In genomic region chr5:151122828-151123227, GRCh38 we compare ENCODE assay signal across 2 cellular contexts.
TF ChIP-seq lines count a peak whose summit lies in the region.

No MANE protein-coding gene starts in this region.

TF ChIP-seq in IMR-90, 13 proteins besides CTCF, POLR2A, EP300 and RAD21:
- TF ChIP-seq FOS (IDR thresholded peaks at IDR 0.05; ENCODE audit: low read depth, low read length) (no peak), CEBPB (IDR thresholded peaks at IDR 0.05; ENCODE audit: low read depth, low read length) (no peak), MXI1 (IDR thresholded peaks at IDR 0.05; ENCODE audit: borderline replicate concordance, low read depth, low read length) (no peak), CHD1 (IDR thresholded peaks at IDR 0.05; ENCODE audit: low read depth, low read length) (no peak), BHLHE40 (IDR thresholded peaks at IDR 0.05; ENCODE audit: low read depth, low read length) (no peak), RCOR1 (IDR thresholded peaks at IDR 0.05; ENCODE audit: insufficient replicate concordance, low read length) (no peak), RFX5 (IDR thresholded peaks at IDR 0.05; ENCODE audit: low read depth, low read length) (no peak), ELK1 (IDR thresholded peaks at IDR 0.05; ENCODE audit: borderline replicate concordance, low read depth, low read length) (no peak), SMC3 (IDR thresholded peaks at IDR 0.05; ENCODE audit: low read depth, low read length) (no peak)

TF ChIP-seq in K562, 482 proteins besides CTCF, POLR2A, EP300 and RAD21 (continues in another document):
- peak; percentile 55; the same call in 1 of the 2 replicates for TF ChIP-seq NFE2 (IDR thresholded peaks at IDR 0.05; ENCODE audit: low read depth)
- peak; percentile 38; the same call in 1 of the 2 replicates for TF ChIP-seq ATF3 (IDR thresholded peaks at IDR 0.05)
- no peak for TF ChIP-seq ATF3 (CRISPR knock-in tag; conservative IDR thresholded peaks at IDR 0.05)
- peak; percentile 43; the same call in 1 of the 2 replicates for TF ChIP-seq JUND (IDR thresholded peaks at IDR 0.05; ENCODE audit: borderline replicate concordance, low read depth, low read length)
- no peak for TF ChIP-seq JUND (tag; IDR thresholded peaks at IDR 0.05; ENCODE audit: borderline replicate concordance, low read depth, low read length)
- TF ChIP-seq ZNF263 (CRISPR knock-in tag; IDR thresholded peaks at IDR 0.05; ENCODE audit: borderline replicate concordance): no peak
- peak; percentile 36; the same call in 1 of the 2 replicates for TF ChIP-seq USF1 (CRISPR knock-in tag; IDR thresholded peaks at IDR 0.05)
- no peak for TF ChIP-seq ZNF253 (CRISPR knock-in tag; conservative IDR thresholded peaks at IDR 0.05)
- no peak for TF ChIP-seq NR2F6 (CRISPR knock-in tag; IDR thresholded peaks at IDR 0.05)
- no peak for TF ChIP-seq ZBTB40 (IDR thresholded peaks at IDR 0.05)
- TF ChIP-seq ZBTB40 (CRISPR knock-in tag; IDR thresholded peaks at IDR 0.05): no peak
- TF ChIP-seq ZNF57 (CRISPR knock-in tag; IDR thresholded peaks at IDR 0.05): no peak
- TF ChIP-seq MNT (conservative IDR thresholded peaks at IDR 0.05): 0 out of 4 replicates have a peak, but pooled peaks of 1 of the 2 experiments have one; percentile 13
- no peak for TF ChIP-seq CBFB (CRISPR knock-in tag; IDR thresholded peaks at IDR 0.05)
- peak; percentile 80 for TF ChIP-seq MAX (CRISPR knock-in tag; IDR thresholded peaks at IDR 0.05)
- no peak for TF ChIP-seq PBX2 (CRISPR knock-in tag; IDR thresholded peaks at IDR 0.05; ENCODE audit: low read depth)
- TF ChIP-seq PBX2 (tag; conservative IDR thresholded peaks at IDR 0.05; ENCODE audit: low read depth): peak; percentile 48
- no peak for TF ChIP-seq ZNF274 (IDR thresholded peaks at IDR 0.05; ENCODE audit: borderline replicate concordance, low read depth, low read length)
- TF ChIP-seq CREM (IDR thresholded peaks at IDR 0.05; ENCODE audit: low read depth): peak; percentile 46; the same call in 1 of the 2 replicates
- no peak for TF ChIP-seq ZNF174 (CRISPR knock-in tag; IDR thresholded peaks at IDR 0.05)
- TF ChIP-seq L3MBTL2 (IDR thresholded peaks at IDR 0.05): peak; percentile 88
- TF ChIP-seq MED1 (CRISPR knock-in tag; IDR thresholded peaks at IDR 0.05; ENCODE audit: borderline replicate concordance): no peak
- no peak for TF ChIP-seq ZNF121 (CRISPR knock-in tag; conservative IDR thresholded peaks at IDR 0.05)
- no peak for TF ChIP-seq BACH1 (tag; IDR thresholded peaks at IDR 0.05)
- TF ChIP-seq THRA (IDR thresholded peaks at IDR 0.05): no peak
- TF ChIP-seq NR2C2 (CRISPR knock-in tag; IDR thresholded peaks at IDR 0.05): no peak
- TF ChIP-seq NR2C2 (tag; IDR thresholded peaks at IDR 0.05): peak; percentile 13; the same call in 1 of the 2 replicates
- peak; percentile 45 to 51 for TF ChIP-seq E2F6 (IDR thresholded peaks at IDR 0.05; ENCODE audit: borderline replicate concordance in 1 of 2, extremely low read depth in 1 of 2, insufficient read depth in 1 of 2, insufficient read length in 1 of 2, low read depth in 1 of 2, low read length in 1 of 2, poor library complexity in 1 of 2, severe bottlenecking in 1 of 2)
- TF ChIP-seq JUN (IDR thresholded peaks at IDR 0.05; ENCODE audit: borderline replicate concordance, low read depth, low read length): 0 out of 2 replicates have a peak, but pooled peaks have one; percentile 44
- no peak for TF ChIP-seq JUN (CRISPR knock-in tag; IDR thresholded peaks at IDR 0.05; ENCODE audit: borderline replicate concordance)
- no peak for TF ChIP-seq RFX5 (IDR thresholded peaks at IDR 0.05; ENCODE audit: low read depth, low read length)
- no peak for TF ChIP-seq FOXK2 (conservative IDR thresholded peaks at IDR 0.05 in 1 of 2, IDR thresholded peaks at IDR 0.05 in 1 of 2; ENCODE audit: low read depth in 2 of 2)
- no peak for TF ChIP-seq MYNN (IDR thresholded peaks at IDR 0.05)
- TF ChIP-seq MYNN (CRISPR knock-in tag; IDR thresholded peaks at IDR 0.05): no peak
- peak; percentile 84 for TF ChIP-seq FOSL1 (tag; conservative IDR thresholded peaks at IDR 0.05)
- no peak for TF ChIP-seq SFPQ (IDR thresholded peaks at IDR 0.05; ENCODE audit: low read depth, low read length)
